Comparison of ENCODE assay signal across 9 cellular contexts in genomic region chr14:65282909-65283253, GRCh38.
DNase-seq lines count a peak whose midpoint lies in the region; ATAC-seq and TF ChIP-seq lines count a peak whose summit lies in the region.
"Had no signal": no experiment of that assay in that cellular context is flagged by ENCODE, and none has a peak within 500 bp of the region (broad histone marks: within the 10 kb centered on the region; RNA-seq: fewer than 3 reads in every experiment).

No MANE protein-coding gene starts in this region.

- H3K27ac ChIP-seq in BLaER1 treated with 17β-estradiol and CSF1 and Interleukin-3, amounts not matched to agents 10 nM and 100 nM = peak overlapping the region in 6 of 11 experiments; percentile 48 to 67 (median 56); a peak in 8 of 22 replicates
- H3K27ac ChIP-seq in KMS-11 = peak overlapping the region; percentile 70
- peak overlapping the region; percentile 65 for H3K27ac ChIP-seq in brain microvascular endothelial cell

- peak overlapping the region; percentile 93 for H2AFZ ChIP-seq in KMS-11 (ENCODE audit: low read depth)

- no peaks in the 10 kb centered on the region for H3K79me2 ChIP-seq in KMS-11 (ENCODE audit: insufficient read depth, low read depth)

- H3K9me3 Mint-ChIP-seq in naive thymus-derived CD8-positive, alpha-beta T cell = no peaks in the 10 kb centered on the region

- H3K27ac Mint-ChIP-seq in naive thymus-derived CD8-positive, alpha-beta T cell = peak overlapping the region; percentile 82 to 98 (median 94)

- H3K4me2 ChIP-seq in BLaER1 treated with 17β-estradiol and CSF1 and Interleukin-3, amounts not matched to agents 10 nM and 100 nM = peak overlapping the region; percentile 55 to 92 (median 76)
- peak overlapping the region; percentile 82 for H3K4me2 ChIP-seq in KMS-11

- H3K4me3 Mint-ChIP-seq in naive thymus-derived CD8-positive, alpha-beta T cell = peak overlapping the region; percentile 62 to 88 (median 84)

- no peaks in the 10 kb centered on the region for H3K36me3 ChIP-seq in BLaER1 treated with 17β-estradiol and CSF1 and Interleukin-3, amounts not matched to agents 10 nM and 100 nM
- no peaks in the 10 kb centered on the region for H3K36me3 ChIP-seq in KMS-11 (ENCODE audit: insufficient read depth)
- no peaks in the 10 kb centered on the region for H3K36me3 ChIP-seq in brain microvascular endothelial cell (replicated peaks)

- peaks cover 9 to 19% (median 16%) of the 10 kb centered on the region in 11 experiments; a peak in 19 of 22 replicates for H3K9me3 ChIP-seq in BLaER1 treated with 17β-estradiol and CSF1 and Interleukin-3, amounts not matched to agents 10 nM and 100 nM (replicated peaks in 1 of 11)

- ATAC-seq in naive thymus-derived CD8-positive, alpha-beta T cell = no peak
- ATAC-seq in GM19351 (IDR thresholded peaks at IDR 0.05; ENCODE audit: unreplicated experiment) (no peak), GM18909 (IDR thresholded peaks at IDR 0.05; ENCODE audit: poor library complexity, unreplicated experiment) (no peak)
- ATAC-seq: Right ventricle myocardium inferior had no signal

- peaks cover 0 to 6% (median 0%) of the 10 kb centered on the region in 11 experiments; a peak in 1 of 22 replicates for H3K27me3 ChIP-seq in BLaER1 treated with 17β-estradiol and CSF1 and Interleukin-3, amounts not matched to agents 10 nM and 100 nM
- H3K27me3 ChIP-seq in KMS-11 (ENCODE audit: insufficient read depth, low read depth) (no peaks in the 10 kb centered on the region), brain microvascular endothelial cell (replicated peaks) (no peaks in the 10 kb centered on the region)

- DNase-seq in brain microvascular endothelial cell = no peak
- DNase-seq in naive thymus-derived CD8-positive, alpha-beta T cell = peak in 1 of 10 donors; percentile 10
- no peak for DNase-seq in NOMO-1 treated with dmso at 0.1 percent for 144 hours (lab: John Stamatoyannopoulos, UW; ENCODE audit: unreplicated experiment)
- no peak for DNase-seq in D341Med (ENCODE audit: low spot score)

- peak overlapping the region in 2 of 11 experiments; percentile 53 to 62; a peak in 2 of 22 replicates for H3K9ac ChIP-seq in BLaER1 treated with 17β-estradiol and CSF1 and Interleukin-3, amounts not matched to agents 10 nM and 100 nM
- peak overlapping the region; percentile 53 for H3K9ac ChIP-seq in KMS-11

- H3K4me3 ChIP-seq in BLaER1 treated with 17β-estradiol and CSF1 and Interleukin-3, amounts not matched to agents 10 nM and 100 nM = no peak overlapping the region
- H3K4me3 ChIP-seq in KMS-11 (IDR thresholded peaks at IDR 0.05; ENCODE audit: insufficient read depth, low read depth, low read length) (no peak overlapping the region), brain microvascular endothelial cell (ENCODE audit: low read depth, low read length) (no peak overlapping the region)

- TF ChIP-seq CTCF in KMS-11 (conservative IDR thresholded peaks at IDR 0.05; ENCODE audit: low read depth, low read length) (no peak), brain microvascular endothelial cell (IDR thresholded peaks at IDR 0.05; ENCODE audit: low read depth, low read length, missing control alignments) (no peak)

- no peaks in the 10 kb centered on the region for H3K36me3 Mint-ChIP-seq in naive thymus-derived CD8-positive, alpha-beta T cell

- in situ Hi-C loops in brain microvascular endothelial cell (cut with HindIII; ENCODE audit: low pct_ligation_motif_present, low sequenced_read_pairs) = no loop called here

- POLR2A ChIA-PET in naive thymus-derived CD8-positive, alpha-beta T cell (lab: Charles Lee) = interaction anchor here (1.2 to 10.2 kb wide), 5 partner anchors 9 to 129 kb away, joined by 3 to 145 read pairs (median 5); partner anchors contain the start of gene FUT8

- no peaks in the 10 kb centered on the region for H3K27me3 Mint-ChIP-seq in naive thymus-derived CD8-positive, alpha-beta T cell

- H4K20me1 ChIP-seq in BLaER1 treated with 17β-estradiol and CSF1 and Interleukin-3, amounts not matched to agents 10 nM and 100 nM = no peaks in the 10 kb centered on the region
- no peaks in the 10 kb centered on the region for H4K20me1 ChIP-seq in KMS-11 (ENCODE audit: insufficient read depth)

- peaks cover 27 to 57% (median 47%) of the 10 kb centered on the region in 4 donors for H3K4me1 Mint-ChIP-seq in naive thymus-derived CD8-positive, alpha-beta T cell

- H3K4me1 ChIP-seq in BLaER1 treated with 17β-estradiol and CSF1 and Interleukin-3, amounts not matched to agents 10 nM and 100 nM = peaks cover 27 to 59% (median 51%) of the 10 kb centered on the region in 10 experiments
- H3K4me1 ChIP-seq in KMS-11 (ENCODE audit: low read depth, poor library complexity, severe bottlenecking) = peaks cover 21% of the 10 kb centered on the region
